In the genomic region with DNA sequence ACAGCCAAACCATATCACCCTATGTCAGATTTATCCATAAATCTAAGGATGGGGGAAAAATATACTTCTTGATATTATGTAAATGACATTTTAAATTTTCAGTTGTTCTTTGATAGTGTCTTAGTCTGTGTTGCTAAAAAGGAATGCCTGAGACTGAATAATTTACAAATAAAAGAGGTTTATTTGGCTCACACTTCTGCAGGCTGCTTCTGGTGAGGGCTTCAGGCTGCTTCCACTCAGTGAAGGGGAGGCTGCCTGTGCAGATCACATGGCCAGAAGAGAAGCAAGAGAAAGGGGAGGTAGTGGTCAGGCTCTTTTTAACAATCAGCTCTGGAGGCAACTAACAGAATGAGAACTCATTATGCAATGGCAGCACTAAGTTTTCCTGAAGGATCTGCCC, we compare ENCODE assay signal across 1 cellular context.
TF ChIP-seq lines count a peak whose summit lies in the region.

No MANE protein-coding gene starts in this region.

TF ChIP-seq in HCT116, 20 proteins besides CTCF, POLR2A, EP300 and RAD21 (continued from another document):
- TF ChIP-seq TCF7L2 (IDR thresholded peaks at IDR 0.05; ENCODE audit: borderline replicate concordance, extremely low read depth, insufficient read depth, insufficient read length) (no peak), CEBPB (IDR thresholded peaks at IDR 0.05; ENCODE audit: low read depth) (no peak), YY1 (IDR thresholded peaks at IDR 0.05; ENCODE audit: extremely low read depth, insufficient replicate concordance, low read depth, low read length) (no peak), CBX3 (IDR thresholded peaks at IDR 0.05; ENCODE audit: low read depth) (no peak), SIN3A (IDR thresholded peaks at IDR 0.05; ENCODE audit: low read depth) (no peak), POLR2AphosphoS5 (IDR thresholded peaks at IDR 0.05; ENCODE audit: low read depth, low read length) (no peak), EZH2phosphoT487 (IDR thresholded peaks at IDR 0.05; ENCODE audit: borderline replicate concordance) (no peak), SP1 (IDR thresholded peaks at IDR 0.05; ENCODE audit: low read depth) (no peak), ELF1 (IDR thresholded peaks at IDR 0.05; ENCODE audit: borderline replicate concordance, low read depth) (no peak)
- TF ChIP-seq, protein P1, sequence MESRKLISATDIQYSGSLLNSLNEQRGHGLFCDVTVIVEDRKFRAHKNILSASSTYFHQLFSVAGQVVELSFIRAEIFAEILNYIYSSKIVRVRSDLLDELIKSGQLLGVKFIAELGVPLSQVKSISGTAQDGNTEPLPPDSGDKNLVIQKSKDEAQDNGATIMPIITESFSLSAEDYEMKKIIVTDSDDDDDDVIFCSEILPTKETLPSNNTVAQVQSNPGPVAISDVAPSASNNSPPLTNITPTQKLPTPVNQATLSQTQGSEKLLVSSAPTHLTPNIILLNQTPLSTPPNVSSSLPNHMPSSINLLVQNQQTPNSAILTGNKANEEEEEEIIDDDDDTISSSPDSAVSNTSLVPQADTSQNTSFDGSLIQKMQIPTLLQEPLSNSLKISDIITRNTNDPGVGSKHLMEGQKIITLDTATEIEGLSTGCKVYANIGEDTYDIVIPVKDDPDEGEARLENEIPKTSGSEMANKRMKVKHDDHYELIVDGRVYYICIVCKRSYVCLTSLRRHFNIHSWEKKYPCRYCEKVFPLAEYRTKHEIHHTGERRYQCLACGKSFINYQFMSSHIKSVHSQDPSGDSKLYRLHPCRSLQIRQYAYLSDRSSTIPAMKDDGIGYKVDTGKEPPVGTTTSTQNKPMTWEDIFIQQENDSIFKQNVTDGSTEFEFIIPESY (IDR thresholded peaks at IDR 0.05; ENCODE audit: extremely low read depth, insufficient replicate concordance, low read length) = no peak
